15 cellular contexts compared by ENCODE assay signal in the genomic region with DNA sequence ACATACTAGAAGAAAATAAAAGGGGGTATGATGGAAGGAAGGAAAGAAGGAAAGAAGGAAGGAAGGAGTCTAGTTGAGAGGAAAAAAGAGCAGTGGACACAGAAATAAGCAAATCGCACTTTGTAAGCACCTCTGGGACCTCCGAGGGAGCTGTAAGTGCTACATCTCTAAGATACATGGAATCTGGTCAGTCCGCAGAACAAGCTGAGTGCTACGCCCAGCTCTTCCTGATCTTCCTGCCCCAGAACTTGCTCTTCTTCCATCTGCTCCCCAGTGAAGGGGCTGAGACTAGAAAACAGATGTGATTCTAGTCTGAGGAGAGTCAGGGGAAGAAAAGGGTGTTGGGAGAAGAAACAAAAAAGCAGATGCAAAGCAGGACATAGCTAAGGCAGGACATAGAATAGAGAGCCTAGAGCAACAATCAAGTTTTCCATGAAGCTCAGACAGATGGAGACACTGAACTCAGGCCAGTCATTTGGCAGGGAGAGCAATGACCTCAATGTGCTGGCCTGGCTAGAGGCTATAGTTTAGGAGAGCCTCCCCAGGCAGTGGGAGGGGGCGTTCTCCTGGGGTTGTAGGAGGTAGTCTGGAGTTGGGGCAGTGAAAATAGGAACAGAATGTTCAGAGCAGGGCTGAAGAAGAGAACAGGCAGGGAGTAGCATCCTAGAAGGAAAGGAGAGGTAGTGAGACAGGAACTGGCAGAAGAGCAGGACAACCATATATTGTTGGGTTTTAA. TPM values are rescaled to one million over a fixed set of nuclear protein-coding genes. Genes with fewer than 3 reads are reported as not detected.
DNase-seq lines count a peak whose midpoint lies in the region; ATAC-seq and TF ChIP-seq lines count a peak whose summit lies in the region.
"Had no signal": no experiment of that assay in that cellular context is flagged by ENCODE, and none has a peak within 500 bp of the region (broad histone marks: within the 10 kb centered on the region; RNA-seq: fewer than 3 reads in every experiment).

No MANE protein-coding gene starts in this region.

- ATAC-seq in right lobe of liver (peak in 3 of 4 donors; percentile 22 to 64 (median 38)), HG02970 (IDR thresholded peaks at IDR 0.05; ENCODE audit: low FRiP score, unreplicated experiment) (no peak)
- no peak for ATAC-seq in stimulated activated memory B cell treated with anti-CD40 and anti-IgM and Interleukin-4, amounts not matched to agents 10 μg/mL and 1 μg/mL and 100 μg/mL, for 72 hours
- no peak for ATAC-seq in natural killer cell treated with Interleukin-12 subunit alpha and Interleukin-12 subunit beta and Interleukin-15 and Interleukin-18, amount 100 ng/mL, for 72 hours
- ATAC-seq: activated CD4-positive, CD25-positive, alpha-beta regulatory T cell treated with anti-CD3 and anti-CD28 coated beads, Interleukin-2, amount 50 U/mL, for 24 hours; stimulated activated naive CD8-positive, alpha-beta T cell treated with anti-CD3 and anti-CD28 coated beads, Interleukin-15, Interleukin-2, amounts not matched to agents 100 U/mL and 50 U/mL, for 24 hours had no signal

- H3K4me3 Mint-ChIP-seq in stimulated activated memory B cell treated with anti-CD40 and anti-IgM and Interleukin-4, amounts not matched to agents 10 μg/mL and 1 μg/mL and 100 μg/mL, for 72 hours, result no peak overlapping the region
- H3K4me3 Mint-ChIP-seq in natural killer cell treated with Interleukin-12 subunit alpha and Interleukin-12 subunit beta and Interleukin-15 and Interleukin-18, amount 100 ng/mL, for 72 hours, result no peak overlapping the region
- H3K4me3 Mint-ChIP-seq: T-helper 2 cell treated with Interferon-gamma antibody and Interleukin-4, amounts not matched to agents 5 μg/mL and 100 μg/mL, for 36 hours had no signal

- H3K27ac Mint-ChIP-seq in stimulated activated memory B cell treated with anti-CD40 and anti-IgM and Interleukin-4, amounts not matched to agents 10 μg/mL and 1 μg/mL and 100 μg/mL, for 72 hours, result peak overlapping the region; percentile 2
- H3K27ac Mint-ChIP-seq in natural killer cell treated with Interleukin-12 subunit alpha and Interleukin-12 subunit beta and Interleukin-15 and Interleukin-18, amount 100 ng/mL, for 72 hours, result no peak overlapping the region
- H3K27ac Mint-ChIP-seq: T-helper 2 cell treated with Interferon-gamma antibody and Interleukin-4, amounts not matched to agents 5 μg/mL and 100 μg/mL, for 36 hours had no signal

- H3K9me2 ChIP-seq in GM23248 (ENCODE audit: insufficient read depth), result no peaks in the 10 kb centered on the region

- no peak for TF ChIP-seq POLR2A in esophagus squamous epithelium (IDR thresholded peaks at IDR 0.05)
- no peak for TF ChIP-seq POLR2A in right lobe of liver (IDR thresholded peaks at IDR 0.05)

- intact Hi-C loops in esophagus squamous epithelium (cut with DNase I) (no loop called here), right lobe of liver (cut with DNase I) (loop anchor here in 1 of 2 donors (10.0 kb wide), 1 partner anchor 380 kb away; no protein-coding TSS in a partner anchor)

- in situ Hi-C loops in GM23248 (cut with MboI), result no loop called here

- 0 out of 2 replicates have a peak, but pooled peaks cover 4% of the 10 kb centered on the region for H3K36me3 ChIP-seq in GM23248 (ENCODE audit: low read depth)
- no peaks in the 10 kb centered on the region for H3K36me3 ChIP-seq in esophagus squamous epithelium
- H3K36me3 ChIP-seq in right lobe of liver, result no peaks in the 10 kb centered on the region

- peaks cover 22% of the 10 kb centered on the region for H3K4me1 Mint-ChIP-seq in stimulated activated memory B cell treated with anti-CD40 and anti-IgM and Interleukin-4, amounts not matched to agents 10 μg/mL and 1 μg/mL and 100 μg/mL, for 72 hours
- no peaks in the 10 kb centered on the region for H3K4me1 Mint-ChIP-seq in natural killer cell treated with Interleukin-12 subunit alpha and Interleukin-12 subunit beta and Interleukin-15 and Interleukin-18, amount 100 ng/mL, for 72 hours (ENCODE audit: low read depth in 2 of 2)

- H2AFZ ChIP-seq in GM23248, result peak overlapping the region; percentile 85

- peaks cover 48% of the 10 kb centered on the region for H3K4me1 ChIP-seq in GM23248 (ENCODE audit: insufficient read depth)
- no peaks in the 10 kb centered on the region for H3K4me1 ChIP-seq in esophagus squamous epithelium
- H3K4me1 ChIP-seq in right lobe of liver, result no peaks in the 10 kb centered on the region

- TF ChIP-seq CTCF in esophagus squamous epithelium (IDR thresholded peaks at IDR 0.05), result no peak
- TF ChIP-seq CTCF in right lobe of liver (IDR thresholded peaks at IDR 0.05), result no peak

- H4K20me1 ChIP-seq in GM23248 (ENCODE audit: insufficient read depth), result no peaks in the 10 kb centered on the region

- peaks cover 2% of the 10 kb centered on the region for H3K36me3 Mint-ChIP-seq in stimulated activated memory B cell treated with anti-CD40 and anti-IgM and Interleukin-4, amounts not matched to agents 10 μg/mL and 1 μg/mL and 100 μg/mL, for 72 hours
- no peaks in the 10 kb centered on the region for H3K36me3 Mint-ChIP-seq in natural killer cell treated with Interleukin-12 subunit alpha and Interleukin-12 subunit beta and Interleukin-15 and Interleukin-18, amount 100 ng/mL, for 72 hours

- H3K79me2 ChIP-seq in GM23248 (ENCODE audit: insufficient read depth), result peaks cover 27% of the 10 kb centered on the region

- DNase-seq in GM23248, result peak; percentile 66
- no peak for DNase-seq in esophagus squamous epithelium (lab: John Stamatoyannopoulos, UW)
- DNase-seq in right lobe of liver, result no peak
- no peak for DNase-seq in NCI-H1694 (lab: John Stamatoyannopoulos, UW)
- no peak for DNase-seq in 8988T
- DNase-seq in natural killer cell treated with Interleukin-12 subunit alpha and Interleukin-12 subunit beta and Interleukin-15 and Interleukin-18, amount 100 ng/mL, for 72 hours (ENCODE audit: low spot score), result no peak
- DNase-seq: Calu3; posterior cingulate gyrus; SHP77; stimulated activated naive CD8-positive, alpha-beta T cell treated with anti-CD3 and anti-CD28 coated beads, Interleukin-15, Interleukin-2, amounts not matched to agents 100 U/mL and 50 U/mL, for 24 hours had no signal

- H3K9me3 Mint-ChIP-seq in stimulated activated memory B cell treated with anti-CD40 and anti-IgM and Interleukin-4, amounts not matched to agents 10 μg/mL and 1 μg/mL and 100 μg/mL, for 72 hours, result peaks cover under 1% of the 10 kb centered on the region
- no peaks in the 10 kb centered on the region for H3K9me3 Mint-ChIP-seq in natural killer cell treated with Interleukin-12 subunit alpha and Interleukin-12 subunit beta and Interleukin-15 and Interleukin-18, amount 100 ng/mL, for 72 hours
- H3K9me3 Mint-ChIP-seq: T-helper 2 cell treated with Interferon-gamma antibody and Interleukin-4, amounts not matched to agents 5 μg/mL and 100 μg/mL, for 36 hours had no signal

- no peak overlapping the region for H3K4me2 ChIP-seq in GM23248 (ENCODE audit: unreplicated experiment)

- 25 to 28% methylated on average over 5 of the region's 5 CpGs for WGBS in GM23248 (ENCODE audit: low coverage in 1 of 2, low lambda C conversion rate in 2 of 2, missing lambda C conversion rate in 2 of 2), 2 experiments
- 73 to 76% methylated on average over 5 of the region's 5 CpGs for WGBS in esophagus squamous epithelium, 2 donors
- 70% methylated on average over 5 of the region's 5 CpGs for WGBS in right lobe of liver (ENCODE audit: insufficient coverage, low coverage, low lambda C conversion rate, missing lambda C conversion rate)

- H3K27me3 Mint-ChIP-seq in stimulated activated memory B cell treated with anti-CD40 and anti-IgM and Interleukin-4, amounts not matched to agents 10 μg/mL and 1 μg/mL and 100 μg/mL, for 72 hours, result peaks cover 4% of the 10 kb centered on the region
- peaks cover 10 to 26% of the 10 kb centered on the region in 2 donors for H3K27me3 Mint-ChIP-seq in natural killer cell treated with Interleukin-12 subunit alpha and Interleukin-12 subunit beta and Interleukin-15 and Interleukin-18, amount 100 ng/mL, for 72 hours

- no peaks in the 10 kb centered on the region for H3K9me3 ChIP-seq in GM23248 (ENCODE audit: low read depth)
- no peaks in the 10 kb centered on the region for H3K9me3 ChIP-seq in esophagus squamous epithelium
- no peaks in the 10 kb centered on the region for H3K9me3 ChIP-seq in right lobe of liver

- peak overlapping the region; percentile 11; the same call in 1 of the 2 replicates for H3K9ac ChIP-seq in GM23248

- H3F3A ChIP-seq in GM23248 (ENCODE audit: insufficient read depth), result peaks cover 35% of the 10 kb centered on the region

- H3K27ac ChIP-seq in GM23248 (peak overlapping the region; percentile 87), esophagus squamous epithelium (peak overlapping the region in 3 of 4 donors; percentile 7 to 23 (median 20)), right lobe of liver (no peak overlapping the region)

- H3K4me3 ChIP-seq in GM23248 (no peak overlapping the region), esophagus squamous epithelium (no peak overlapping the region), right lobe of liver (no peak overlapping the region)

- H3K27me3 ChIP-seq in GM23248 (replicated peaks; ENCODE audit: insufficient read depth) (no peaks in the 10 kb centered on the region), esophagus squamous epithelium (peaks cover 0 to 2% (median 0%) of the 10 kb centered on the region in 4 donors), right lobe of liver (no peaks in the 10 kb centered on the region)

RNA-seq across cellular contexts. Expression of gene MFAP5, which starts 1.8 kb away (rescaled TPM):
- 344 and 390 TPM in 2 replicates for total RNA-seq in GM23248 (2014; rRNA removed; shearing (Covaris generic))
- 678 and 679 TPM in 2 replicates for polyA plus RNA-seq in GM23248 (2016; fragmentation: Nextera tagmentation; extraction: Ambion mirVana)
- total RNA-seq in esophagus squamous epithelium (10 to 100 TPM in 2 of 4 donors, 1 to 10 TPM in 2; 1.2 to 51.7 (median 16.9) TPM), right lobe of liver (under 1 TPM in 2 of 6 experiments, not detected in 4; 0.12 to 0.39 TPM)
- total RNA-seq in natural killer cell treated with Interleukin-12 subunit alpha and Interleukin-12 subunit beta and Interleukin-15 and Interleukin-18, amount 100 ng/mL, for 72 hours, result not detected
- total RNA-seq: Calu3 had no signal

RNA-seq across cellular contexts. Expression of gene RIMKLB, which starts 33.4 kb away (rescaled TPM):
- 21.9 and 23.2 TPM in 2 replicates for total RNA-seq in GM23248 (2014; rRNA removed; shearing (Covaris generic))
- polyA plus RNA-seq in GM23248 (2016; fragmentation: Nextera tagmentation; extraction: Ambion mirVana), result 14.6 and 19.4 TPM in 2 replicates
- total RNA-seq in esophagus squamous epithelium (10 to 100 TPM in 3 of 4 donors, 1 to 10 TPM in 1; 8.0 to 37.8 (median 15.0) TPM), right lobe of liver (1 to 10 TPM; 1.3 to 4.7 (median 2.6) TPM)
- 1 to 10 TPM; 2.3 to 5.5 TPM for total RNA-seq in natural killer cell treated with Interleukin-12 subunit alpha and Interleukin-12 subunit beta and Interleukin-15 and Interleukin-18, amount 100 ng/mL, for 72 hours

RNA-seq across cellular contexts. Expression of gene AICDA, which starts 51.7 kb away (rescaled TPM):
- total RNA-seq in GM23248 (2014; rRNA removed; shearing (Covaris generic)), result not detected in 2 replicates
- not detected in 2 replicates for polyA plus RNA-seq in GM23248 (2016; fragmentation: Nextera tagmentation; extraction: Ambion mirVana)
- total RNA-seq in esophagus squamous epithelium (not detected), right lobe of liver (not detected)
- under 1 TPM in 1 of 2 donors, not detected in 1; 0.67 TPM for total RNA-seq in natural killer cell treated with Interleukin-12 subunit alpha and Interleukin-12 subunit beta and Interleukin-15 and Interleukin-18, amount 100 ng/mL, for 72 hours
- total RNA-seq: Calu3, epithelial cell of proximal tubule had no signal

Comparison
In these comparisons a context has a peak if more than half of its experiments do, and no peak if none do; other contexts are left out.
1. H3K27ac ChIP-seq: peak in GM23248 (single experiment) and esophagus squamous epithelium (3 of 4); none in right lobe of liver (0 of 3).
2. ATAC-seq: peak in right lobe of liver (3 of 4); none in stimulated activated memory B cell treated with anti-CD40 and anti-IgM and Interleukin-4, amounts not matched to agents 10 μg/mL and 1 μg/mL and 100 μg/mL, for 72 hours (single experiment), natural killer cell treated with Interleukin-12 subunit alpha and Interleukin-12 subunit beta and Interleukin-15 and Interleukin-18, amount 100 ng/mL, for 72 hours (0 of 2) and HG02970 (single experiment).